In genomic region chr5:36242534-36243144, GRCh38 we compare ENCODE assay signal across 8 cellular contexts. TPM values are rescaled to one million over a fixed set of nuclear protein-coding genes. Genes with fewer than 3 reads are reported as not detected.
A peak's percentile ranks its signal among the peaks of the same experiment; 100 is the strongest.
DNase-seq lines count a peak whose midpoint lies in the region; ATAC-seq and TF ChIP-seq lines count a peak whose summit lies in the region.

No MANE protein-coding gene starts in this region.

- CTCF ChIA-PET in PC-3 (lab: Charles Lee): interaction anchor here (0.6 to 1.8 kb wide), 7 partner anchors 20 to 544 kb away, joined by 3 to 18 read pairs (median 3); partner anchors contain the start of gene LMBRD2

- H3K27ac ChIP-seq in PC-3 (ENCODE audit: low read length) (peak overlapping the region; percentile 69), colonic mucosa (peak overlapping the region; percentile 93), mucosa of rectum (ENCODE audit: low read depth in 2 of 2, low read length in 2 of 2) (peak overlapping the region; percentile 90 to 91), urinary bladder (ENCODE audit: low read depth) (peak overlapping the region; percentile 77)

- TF ChIP-seq CTCF in PC-3 (conservative IDR thresholded peaks at IDR 0.05; ENCODE audit: low read depth, low read length) (no peak), colonic mucosa (IDR thresholded peaks at IDR 0.05) (no peak)

- peak overlapping the region; percentile 75; the same call in 1 of the 2 replicates for H3K4me3 ChIP-seq in PC-3 (ENCODE audit: low read length)
- H3K4me3 ChIP-seq in colonic mucosa: peak overlapping the region; percentile 82
- peak overlapping the region; percentile 85 to 88 for H3K4me3 ChIP-seq in mucosa of rectum (ENCODE audit: low read length in 2 of 2)
- peak overlapping the region; percentile 93 for H3K4me3 ChIP-seq in urinary bladder (ENCODE audit: low read depth, low read length)

- H3K9me2 ChIP-seq in PC-3 (replicated peaks; ENCODE audit: low read length): no peaks in the 10 kb centered on the region

- DNase-seq in PC-3: no peak
- no peak for DNase-seq in colonic mucosa
- no peak for DNase-seq in AG08395 (ENCODE audit: low spot score)

- H3K79me2 ChIP-seq in PC-3 (ENCODE audit: low read length): peaks cover 37% of the 10 kb centered on the region

- ATAC-seq in PC-3 (no peak), GM18867 (IDR thresholded peaks at IDR 0.05; ENCODE audit: unreplicated experiment) (no peak), GM21447 (IDR thresholded peaks at IDR 0.05; ENCODE audit: unreplicated experiment) (no peak)

- H3K27me3 ChIP-seq in PC-3 (ENCODE audit: low read length) (no peaks in the 10 kb centered on the region), colonic mucosa (no peaks in the 10 kb centered on the region), mucosa of rectum (ENCODE audit: control insufficient read depth in 2 of 2, insufficient read depth in 2 of 2, low read length in 2 of 2) (no peaks in the 10 kb centered on the region)

- BruUV-seq in PC-3 (replicated peaks; lab: Mats Ljungman, UMichigan): TSS peak; percentile 65

- 64% methylated on average over 19 of the region's 19 CpGs for WGBS in urinary bladder

- intact Hi-C loops in PC-3 (cut with micrococcal nuclease) (loop anchor here (1.0 to 5.0 kb wide), 2 partner anchors 40 to 63 kb away; no protein-coding TSS in a partner anchor), colonic mucosa (cut with DNase I) (loop anchor here (5.0 kb wide), 1 partner anchor 90 kb away; the partner anchor contains the start of genes LMBRD2 and SKP2)

- no peaks in the 10 kb centered on the region for H3F3A ChIP-seq in PC-3 (ENCODE audit: low read length, unreplicated experiment)

- H3K9ac ChIP-seq in ES-I3 (ENCODE audit: low read depth, low read length) (peak overlapping the region; percentile 95; the same call in 1 of the 2 replicates), PC-3 (ENCODE audit: low read length) (peak overlapping the region; percentile 84), colonic mucosa (ENCODE audit: low read depth in 2 of 2, low read length in 2 of 2) (peak overlapping the region; percentile 64 to 84), mucosa of rectum (ENCODE audit: low read depth in 1 of 2, low read length in 2 of 2) (peak overlapping the region; percentile 87 to 89)

- peak overlapping the region; percentile 96 for H2AFZ ChIP-seq in PC-3 (ENCODE audit: low read length)

- no peaks in the 10 kb centered on the region for H4K20me1 ChIP-seq in PC-3 (ENCODE audit: low read length)

- H3K4me1 ChIP-seq in ES-I3 (ENCODE audit: insufficient read depth, low read length): peaks cover 3% of the 10 kb centered on the region; the same call in 1 of the 2 replicates
- H3K4me1 ChIP-seq in PC-3 (ENCODE audit: insufficient read depth, low read length): peaks cover 35% of the 10 kb centered on the region
- peaks cover 4% of the 10 kb centered on the region for H3K4me1 ChIP-seq in colonic mucosa
- H3K4me1 ChIP-seq in mucosa of rectum (ENCODE audit: control insufficient read depth in 2 of 2, insufficient read depth in 2 of 2, low read length in 2 of 2): peaks cover 4 to 14% of the 10 kb centered on the region in 2 donors
- H3K4me1 ChIP-seq in urinary bladder (ENCODE audit: insufficient read depth): peaks cover 3% of the 10 kb centered on the region

- POLR2A ChIA-PET in PC-3 (lab: Charles Lee; ENCODE audit: unreplicated experiment): interaction anchor here (0.7 kb wide), 1 partner anchor 187 kb away, joined by 3 read pairs; no protein-coding TSS in a partner anchor

- H3K36me3 ChIP-seq in ES-I3 (ENCODE audit: insufficient read depth, low read length) (no peaks in the 10 kb centered on the region), PC-3 (ENCODE audit: low read depth, low read length) (no peaks in the 10 kb centered on the region), colonic mucosa (no peaks in the 10 kb centered on the region), mucosa of rectum (ENCODE audit: control insufficient read depth in 2 of 2, insufficient read depth in 2 of 2, low read length in 2 of 2) (no peaks in the 10 kb centered on the region), urinary bladder (ENCODE audit: insufficient read depth) (no peaks in the 10 kb centered on the region)

- H3K9me3 ChIP-seq in ES-I3 (ENCODE audit: control insufficient read depth, insufficient read depth, low read length): no peaks in the 10 kb centered on the region
- H3K9me3 ChIP-seq in PC-3 (ENCODE audit: low read length): no peaks in the 10 kb centered on the region
- no peaks in the 10 kb centered on the region for H3K9me3 ChIP-seq in colonic mucosa
- H3K9me3 ChIP-seq in mucosa of rectum (ENCODE audit: control insufficient read depth in 2 of 2, low read length in 2 of 2): no peaks in the 10 kb centered on the region

- peak overlapping the region; percentile 89 for H3K4me2 ChIP-seq in PC-3 (ENCODE audit: low read length)

RNA-seq across cellular contexts. Expression of gene NADK2, which starts 0.9 kb away (rescaled TPM):
- total RNA-seq in PC-3 (2014; rRNA removed) (17.7 and 22.9 TPM in 2 replicates), colonic mucosa (10 to 100 TPM; 28.6 to 31.3 TPM), urinary bladder (63.2 TPM)
- polyA plus RNA-seq in urinary bladder: 54.5 TPM

RNA-seq across cellular contexts. Expression of gene RANBP3L, which starts 59.1 kb away (rescaled TPM):
- total RNA-seq in PC-3 (2014; rRNA removed) (not detected in 2 replicates), colonic mucosa (under 1 TPM in 1 of 2 donors, not detected in 1; 0.19 TPM), urinary bladder (5.7 TPM)
- 38.7 TPM for polyA plus RNA-seq in urinary bladder
